1 cellular context compared by ENCODE assay signal in the genomic region with DNA sequence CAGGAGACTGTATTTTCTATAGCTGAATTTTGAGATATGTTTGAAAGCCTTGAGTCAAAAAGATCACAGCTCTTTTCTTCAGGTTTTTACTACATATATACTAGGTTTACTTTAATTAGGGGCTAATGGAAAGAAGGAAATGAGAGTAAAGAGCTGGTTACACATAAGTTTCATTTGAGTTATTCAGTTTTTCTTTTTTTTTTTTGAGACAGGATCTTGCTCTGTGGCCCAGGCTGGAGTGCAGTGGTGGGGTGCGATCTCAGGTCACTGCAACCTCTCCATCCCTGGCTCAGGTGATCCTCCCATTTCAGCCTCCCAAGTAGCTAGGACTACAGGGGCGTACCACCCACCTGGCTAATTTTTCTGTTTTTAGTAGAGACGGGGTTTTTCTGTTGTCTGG.
TF ChIP-seq lines count a peak whose summit lies in the region.

No MANE protein-coding gene starts in this region.

TF ChIP-seq in HepG2, 621 proteins besides CTCF, POLR2A, EP300 and RAD21:
- TF ChIP-seq SP140L (CRISPR knock-in tag; IDR thresholded peaks at IDR 0.05; ENCODE audit: borderline replicate concordance) (no peak), ZNF121 (CRISPR knock-in tag; IDR thresholded peaks at IDR 0.05) (peak; percentile 70), ZSCAN31 (CRISPR knock-in tag; IDR thresholded peaks at IDR 0.05; ENCODE audit: low read depth) (no peak)
- TF ChIP-seq, protein P1, sequence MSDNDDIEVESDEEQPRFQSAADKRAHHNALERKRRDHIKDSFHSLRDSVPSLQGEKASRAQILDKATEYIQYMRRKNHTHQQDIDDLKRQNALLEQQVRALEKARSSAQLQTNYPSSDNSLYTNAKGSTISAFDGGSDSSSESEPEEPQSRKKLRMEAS (IDR thresholded peaks at IDR 0.05): no peak
TF ChIP-seq in HepG2: peak in this region for 1.
